Comparison of ENCODE assay signal across 8 cellular contexts in genomic region chr7:134458806-134459698, GRCh38. TPM values are rescaled to one million over a fixed set of nuclear protein-coding genes. Genes with fewer than 3 reads are reported as not detected.
A peak's percentile ranks its signal among the peaks of the same experiment; 100 is the strongest.
DNase-seq lines count a peak whose midpoint lies in the region; ATAC-seq and TF ChIP-seq lines count a peak whose summit lies in the region.

AKR1B1 (minus strand) TSS chr7:134459100; CDS start chr7:134459062, 38 bp downstream.

- H3K9me2 ChIP-seq in SU-DHL-6 (replicated peaks; ENCODE audit: insufficient read depth, low read length): no peaks in the 10 kb centered on the region

- peaks cover 32% of the 10 kb centered on the region for H3K79me2 ChIP-seq in SU-DHL-6 (ENCODE audit: insufficient read depth, low read length)

- peak within 1 kb of the TSS; percentile 82 for H3K4me2 ChIP-seq in SU-DHL-6 (ENCODE audit: low read depth, low read length, poor library complexity, severe bottlenecking)

- H3K9me3 ChIP-seq in SU-DHL-6 (ENCODE audit: insufficient read depth, low read length) (0 out of 2 replicates have a peak, but pooled peaks cover 2% of the 10 kb centered on the region), prostate gland (no peaks in the 10 kb centered on the region)

- TF ChIP-seq CTCF in HFF-Myc (IDR thresholded peaks at IDR 0.05; ENCODE audit: low read depth, low read length, missing control alignments): peak; percentile 41
- TF ChIP-seq CTCF in SU-DHL-6 (IDR thresholded peaks at IDR 0.05; ENCODE audit: insufficient read depth, low read length, poor library complexity, severe bottlenecking): peak; percentile 37
- TF ChIP-seq CTCF in prostate gland (IDR thresholded peaks at IDR 0.05): peak in 2 of 4 experiments; percentile 37 to 50

- peak within 1 kb of the TSS; percentile 75 for H3K4me3 ChIP-seq in GM08714 (ENCODE audit: low read length)
- peak within 1 kb of the TSS; percentile 84 for H3K4me3 ChIP-seq in HFF-Myc (replicated peaks; ENCODE audit: low read depth, low read length)
- H3K4me3 ChIP-seq in SU-DHL-6 (ENCODE audit: insufficient read depth, low read length, poor library complexity, severe bottlenecking): peak within 1 kb of the TSS; percentile 59
- peak within 1 kb of the TSS; percentile 57 to 83 for H3K4me3 ChIP-seq in prostate gland

- no peaks in the 10 kb centered on the region for H3K36me3 ChIP-seq in SU-DHL-6 (ENCODE audit: low read length)
- H3K36me3 ChIP-seq in prostate gland: no peaks in the 10 kb centered on the region

- H3K27me3 ChIP-seq in SU-DHL-6 (ENCODE audit: low read length) (no peaks in the 10 kb centered on the region), prostate gland (replicated peaks; ENCODE audit: insufficient read depth) (no peaks in the 10 kb centered on the region)

- peak; percentile 98 for ATAC-seq in left cardiac atrium

- no peaks in the 10 kb centered on the region for H3F3A ChIP-seq in SU-DHL-6 (ENCODE audit: insufficient read depth)

- H3K9ac ChIP-seq in SU-DHL-6 (ENCODE audit: low read length): peak within 1 kb of the TSS; percentile 90

- H3K4me1 ChIP-seq in prostate gland (replicated peaks): no peaks in the 10 kb centered on the region

- intact Hi-C loops in left cardiac atrium (cut with DNase I) (no loop called here), prostate gland (cut with DNase I) (no loop called here)

- H2AFZ ChIP-seq in SU-DHL-6 (ENCODE audit: low read depth, low read length, severe bottlenecking): peak within 1 kb of the TSS; percentile 93

- TF ChIP-seq POLR2A in prostate gland (IDR thresholded peaks at IDR 0.05): peak; percentile 32

- peak; percentile 65 for DNase-seq in HFF-Myc (ENCODE audit: extremely low read depth, low read depth)
- peak; percentile 93 for DNase-seq in NCI-H1105 (lab: John Stamatoyannopoulos, UW)
- peak; percentile 89 for DNase-seq in amniotic epithelial cell (ENCODE audit: low read depth)
- peak; percentile 95 for DNase-seq in left cardiac atrium
- peak; percentile 70 for DNase-seq in prostate gland (ENCODE audit: low spot score)
- DNase-seq in ureter (ENCODE audit: low spot score): peak; percentile 93

- no peaks in the 10 kb centered on the region for H4K20me1 ChIP-seq in SU-DHL-6 (ENCODE audit: low read depth, low read length)

- WGBS in prostate gland: 3% methylated on average over 38 of the region's 61 CpGs

- peak within 1 kb of the TSS; percentile 61 for H3K27ac ChIP-seq in SU-DHL-6 (ENCODE audit: low read depth, low read length)
- peak within 1 kb of the TSS; percentile 75 to 81 for H3K27ac ChIP-seq in prostate gland

RNA-seq across cellular contexts. Expression of gene AKR1B1, which starts in this region (rescaled TPM):
- 100 to 1,000 TPM; 294 to 391 TPM for total RNA-seq in left cardiac atrium
- total RNA-seq in prostate gland: 10 to 100 TPM; 30.5 to 75.0 TPM
- total RNA-seq in ureter: 66.6 TPM

Comparison
In these comparisons a context has a peak if more than half of its experiments do, and no peak if none do; other contexts are left out.
1. Peak in every context shown above with its lines: DNase-seq, ATAC-seq, H3K4me3 ChIP-seq and H3K27ac ChIP-seq.